20 cellular contexts compared by ENCODE assay signal in the genomic region with DNA sequence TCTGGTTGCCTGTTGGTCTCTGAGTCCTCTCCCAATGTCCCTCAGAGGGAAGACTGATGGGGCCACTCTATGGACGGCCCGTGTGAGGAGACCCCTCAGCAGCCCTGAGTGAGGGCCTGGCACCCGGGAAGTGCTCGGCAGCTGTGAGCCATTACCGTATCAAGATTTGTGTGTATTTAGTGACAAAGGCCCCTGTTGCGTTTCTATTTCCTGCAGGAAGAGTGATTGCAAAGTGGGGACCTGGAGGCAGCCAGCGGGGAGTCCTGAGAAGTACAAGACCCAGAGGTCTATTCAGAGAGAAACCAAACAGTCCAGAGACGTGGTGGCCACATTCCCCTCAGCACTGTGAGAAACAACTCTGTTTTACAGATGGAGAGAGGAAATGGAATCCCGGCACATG. TPM values are rescaled to one million over a fixed set of nuclear protein-coding genes. Genes with fewer than 3 reads are reported as not detected.
DNase-seq lines count a peak whose midpoint lies in the region; ATAC-seq and TF ChIP-seq lines count a peak whose summit lies in the region.
"Had no signal": no experiment of that assay in that cellular context is flagged by ENCODE, and none has a peak within 500 bp of the region (broad histone marks: within the 10 kb centered on the region; RNA-seq: fewer than 3 reads in every experiment).

No MANE protein-coding gene starts in this region.

- H3K4me3 ChIP-seq in adrenal gland (no peak overlapping the region), lower lobe of right lung (no peak overlapping the region), tibial nerve (no peak overlapping the region)
- H3K4me3 ChIP-seq: colonic mucosa, testis had no signal

- peaks cover 12% of the 10 kb centered on the region for H3K4me1 Mint-ChIP-seq in activated naive CD4-positive, alpha-beta T cell treated with anti-CD3 and anti-CD28 coated beads, Interleukin-2, amount 10 ng/mL, durations not matched to agents 7 days and 5 days
- H3K4me1 Mint-ChIP-seq: memory B cell had no signal

- TF ChIP-seq CTCF in adrenal gland (IDR thresholded peaks at IDR 0.05) = no peak
- no peak for TF ChIP-seq CTCF in lower lobe of right lung (IDR thresholded peaks at IDR 0.05)
- no peak for TF ChIP-seq CTCF in tibial nerve (IDR thresholded peaks at IDR 0.05)

- no peak overlapping the region for H3K4me3 Mint-ChIP-seq in activated naive CD4-positive, alpha-beta T cell treated with anti-CD3 and anti-CD28 coated beads, Interleukin-2, amount 10 ng/mL, durations not matched to agents 7 days and 5 days
- H3K4me3 Mint-ChIP-seq: activated CD4-positive, alpha-beta memory T cell treated with anti-CD3 and anti-CD28 coated beads, Interleukin-2, amount 10 ng/mL, durations not matched to agents 7 days and 5 days; memory B cell; nephron; WTC11 had no signal

- peak; percentile 38 for DNase-seq in NCI-H146 treated with DMSO at 0.1 percent for 48 hours (lab: John Stamatoyannopoulos, UW; ENCODE audit: unreplicated experiment)
- DNase-seq in adrenal gland = no peak
- DNase-seq in lower lobe of right lung = no peak
- no peak for DNase-seq in tibial nerve (ENCODE audit: low spot score in 2 of 2)
- no peak for DNase-seq in cerebellar cortex (ENCODE audit: low spot score)
- DNase-seq in activated naive CD4-positive, alpha-beta T cell treated with anti-CD3 and anti-CD28 coated beads, Interleukin-2, amount 10 ng/mL, durations not matched to agents 7 days and 5 days = no peak
- DNase-seq: activated CD4-positive, alpha-beta memory T cell treated with anti-CD3 and anti-CD28 coated beads, Interleukin-2, amount 10 ng/mL, durations not matched to agents 7 days and 5 days; activated naive CD4-positive, alpha-beta T cell treated with Interleukin-2 at 50 U/mL for 16 hours; activated T-cell treated with anti-CD3 and anti-CD28 coated beads, Interleukin-2, amount 50 U/mL, for 1 hour; Caco-2; EL; hippocampal formation; NCI-H774 had no signal

- TF ChIP-seq POLR2A in adrenal gland (IDR thresholded peaks at IDR 0.05) (no peak), tibial nerve (IDR thresholded peaks at IDR 0.05) (no peak)

- H3K4me1 ChIP-seq in adrenal gland (replicated peaks in 1 of 2) (peaks cover 0 to 20% of the 10 kb centered on the region in 2 donors), lower lobe of right lung (peaks cover 20% of the 10 kb centered on the region), tibial nerve (peaks cover 0 to 44% (median 13%) of the 10 kb centered on the region in 4 donors)
- H3K4me1 ChIP-seq: Caco-2, colonic mucosa had no signal

- intact Hi-C loops in adrenal gland (cut with DNase I) = no loop called here
- intact Hi-C loops in lower lobe of right lung (cut with DNase I) = no loop called here

- H3K27me3 ChIP-seq in adrenal gland (no peaks in the 10 kb centered on the region), lower lobe of right lung (ENCODE audit: low read depth) (no peaks in the 10 kb centered on the region), tibial nerve (no peaks in the 10 kb centered on the region)
- H3K27me3 ChIP-seq: colonic mucosa, testis had no signal

- peak in 1 of 2 donors; percentile 28 for ATAC-seq in lower lobe of right lung
- no peak for ATAC-seq in HG03565 (IDR thresholded peaks at IDR 0.05; ENCODE audit: unreplicated experiment)
- ATAC-seq: WTC11 had no signal

- H3K36me3 Mint-ChIP-seq in activated naive CD4-positive, alpha-beta T cell treated with anti-CD3 and anti-CD28 coated beads, Interleukin-2, amount 10 ng/mL, durations not matched to agents 7 days and 5 days = no peaks in the 10 kb centered on the region
- H3K36me3 Mint-ChIP-seq: memory B cell, WTC11 had no signal

- H3K27ac Mint-ChIP-seq in activated naive CD4-positive, alpha-beta T cell treated with anti-CD3 and anti-CD28 coated beads, Interleukin-2, amount 10 ng/mL, durations not matched to agents 7 days and 5 days = no peak overlapping the region
- H3K27ac Mint-ChIP-seq: activated CD4-positive, alpha-beta memory T cell treated with anti-CD3 and anti-CD28 coated beads, Interleukin-2, amount 10 ng/mL, durations not matched to agents 7 days and 5 days; memory B cell; nephron; progenitor cell of endocrine pancreas; WTC11 had no signal

- H3K9me3 Mint-ChIP-seq in activated naive CD4-positive, alpha-beta T cell treated with anti-CD3 and anti-CD28 coated beads, Interleukin-2, amount 10 ng/mL, durations not matched to agents 7 days and 5 days = no peaks in the 10 kb centered on the region
- H3K9me3 Mint-ChIP-seq: activated CD4-positive, alpha-beta memory T cell treated with anti-CD3 and anti-CD28 coated beads, Interleukin-2, amount 10 ng/mL, durations not matched to agents 7 days and 5 days; memory B cell; nephron had no signal

- peaks cover 17% of the 10 kb centered on the region for H3K27me3 Mint-ChIP-seq in activated naive CD4-positive, alpha-beta T cell treated with anti-CD3 and anti-CD28 coated beads, Interleukin-2, amount 10 ng/mL, durations not matched to agents 7 days and 5 days
- H3K27me3 Mint-ChIP-seq: memory B cell had no signal

- 55 to 82% (median 62%) methylated on average over 6 to 9 of the region's 9 CpGs for WGBS in adrenal gland, 4 donors
- WGBS in tibial nerve, 2 donors = 74 to 86% methylated on average over 7 to 9 of the region's 9 CpGs

- H3K27ac ChIP-seq in adrenal gland = peak overlapping the region in 4 of 5 donors; percentile 6 to 87 (median 40)
- peak overlapping the region; percentile 61 for H3K27ac ChIP-seq in lower lobe of right lung
- peak overlapping the region in 3 of 4 donors; percentile 30 to 63 (median 46) for H3K27ac ChIP-seq in tibial nerve
- H3K27ac ChIP-seq: colonic mucosa, testis had no signal

- H3K36me3 ChIP-seq in adrenal gland (replicated peaks in 1 of 2) (no peaks in the 10 kb centered on the region), lower lobe of right lung (no peaks in the 10 kb centered on the region), tibial nerve (no peaks in the 10 kb centered on the region)
- H3K36me3 ChIP-seq: colonic mucosa had no signal

- CTCF ChIA-PET in activated naive CD4-positive, alpha-beta T cell treated with anti-CD3 and anti-CD28 coated beads, Interleukin-2, amount 10 ng/mL, durations not matched to agents 7 days and 5 days (lab: Charles Lee) = no interaction called here

- H3K9me3 ChIP-seq in adrenal gland (replicated peaks in 1 of 3) (no peaks in the 10 kb centered on the region), lower lobe of right lung (peaks cover 7% of the 10 kb centered on the region), tibial nerve (peaks cover 0 to 5% (median 0%) of the 10 kb centered on the region in 4 donors)
- H3K9me3 ChIP-seq: Caco-2, colonic mucosa, testis had no signal

- no peak for TF ChIP-seq EP300 in tibial nerve (IDR thresholded peaks at IDR 0.05)

RNA-seq across cellular contexts. Expression of gene CHST15, which starts 51.1 kb away (rescaled TPM):
- total RNA-seq in adrenal gland (10 to 100 TPM; 24.0 to 54.5 (median 39.8) TPM), lower lobe of right lung (36.5 TPM), tibial nerve (10 to 100 TPM; 29.8 to 45.6 (median 34.3) TPM)
- 10 to 100 TPM in 1 of 3 donors, 1 to 10 TPM in 2; 5.2 to 15.7 (median 8.1) TPM for polyA plus RNA-seq in adrenal gland
